ENCODE assay signal across 8 cellular contexts in the genomic region with DNA sequence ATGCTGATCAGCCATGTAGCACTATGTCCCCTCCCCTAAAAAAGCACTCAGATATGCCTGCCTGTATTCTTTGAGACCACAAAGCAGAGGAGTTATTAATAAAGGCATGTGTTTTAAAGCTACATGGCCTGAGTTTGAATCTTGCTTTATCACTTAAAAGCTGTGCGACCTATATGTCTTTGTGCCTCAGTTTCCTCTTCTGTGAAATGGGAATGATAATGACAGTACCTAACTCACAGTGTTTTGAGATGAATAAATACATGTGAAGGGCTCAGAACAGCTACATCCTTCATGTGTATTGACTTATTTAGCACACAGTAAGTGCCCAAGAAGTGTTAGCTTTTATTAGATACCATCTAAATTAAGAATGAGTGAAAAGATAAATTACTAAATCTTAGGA.
"Had no signal": no experiment of that assay in that cellular context is flagged by ENCODE, and none has a peak within 500 bp of the region (broad histone marks: within the 10 kb centered on the region; RNA-seq: fewer than 3 reads in every experiment).

No MANE protein-coding gene starts in this region.

- ATAC-seq: GM12878 had no signal

- DNase-seq: GDM1, GF-D8 had no signal

- H3K4me3 ChIP-seq: GM12878 had no signal

- FAIRE-seq: G401.6, GM12878, GM12891, GM12892, GM18507, GM19239 had no signal
